In the genomic region with DNA sequence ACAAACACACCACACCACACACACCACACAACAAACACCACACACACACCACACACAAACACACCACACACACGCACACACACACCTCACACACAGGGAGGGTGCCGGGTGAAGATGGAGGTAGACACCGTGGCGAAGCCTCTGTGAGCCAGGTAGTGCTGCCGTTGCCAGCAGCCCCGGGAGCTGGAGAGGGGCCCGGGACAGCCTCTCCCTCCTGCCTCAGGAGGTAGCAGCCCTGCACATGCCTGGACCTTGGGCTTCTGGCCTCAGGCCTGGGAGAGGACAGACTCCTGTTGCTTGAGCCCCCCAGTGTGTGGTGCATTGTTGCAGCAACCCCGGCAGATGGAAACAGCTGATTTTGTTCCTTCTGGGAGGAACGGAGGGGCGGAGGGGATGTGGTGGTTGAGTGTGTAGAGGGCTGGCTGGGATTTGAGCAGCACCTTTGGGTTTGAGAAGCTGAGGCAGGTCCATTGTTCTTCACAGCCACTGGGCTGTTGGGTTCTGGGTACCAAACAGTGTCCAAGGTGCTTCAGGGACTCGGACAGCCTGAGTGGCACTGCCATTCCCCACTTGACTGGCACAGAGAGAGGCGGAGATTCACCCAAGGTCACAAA, we compare ENCODE assay signal across 18 cellular contexts.
"Had no signal": no experiment of that assay in that cellular context is flagged by ENCODE, and none has a peak within 500 bp of the region (broad histone marks: within the 10 kb centered on the region; RNA-seq: fewer than 3 reads in every experiment).

No MANE protein-coding gene starts in this region.

- H3K27ac ChIP-seq: colonic mucosa, gastroesophageal sphincter, heart left ventricle had no signal

- H3K36me3 ChIP-seq: colonic mucosa, gastroesophageal sphincter, heart left ventricle had no signal

- H3K4me3 Mint-ChIP-seq: activated B cell treated with CpG ODN at 0.5 μM for 24 hours; activated CD4-positive, alpha-beta memory T cell treated with anti-CD3 and anti-CD28 coated beads for 36 hours; activated T-cell treated with anti-CD3 and anti-CD28 coated beads, Interleukin-2, amount 50 U/mL, for 4 hours; stimulated activated naive B cell treated with anti-CD40 and anti-IgM and Interleukin-4, amounts not matched to agents 10 μg/mL and 1 μg/mL and 100 μg/mL, for 72 hours had no signal

- H3K9me3 Mint-ChIP-seq: activated B cell treated with CpG ODN at 0.5 μM for 24 hours; activated T-cell treated with anti-CD3 and anti-CD28 coated beads, Interleukin-2, amount 50 U/mL, for 4 hours had no signal

- H3K27ac Mint-ChIP-seq: activated B cell treated with CpG ODN at 0.5 μM for 24 hours; activated CD4-positive, alpha-beta memory T cell treated with anti-CD3 and anti-CD28 coated beads for 36 hours; activated naive CD4-positive, alpha-beta T cell treated with anti-CD3 and anti-CD28 coated beads, Interleukin-2, amount 50 U/mL, for 72 hours had no signal

- DNase-seq: activated B cell treated with CpG ODN at 0.5 μM for 24 hours; activated CD4-positive, alpha-beta memory T cell treated with anti-CD3 and anti-CD28 coated beads for 36 hours; activated CD4-positive, alpha-beta T cell treated with anti-CD3 and anti-CD28 coated beads for 4 hours; activated effector memory CD4-positive, alpha-beta T cell treated with Interleukin-2 at 50 U/mL for 16 hours; activated T-cell treated with anti-CD3 and anti-CD28 coated beads, Interleukin-2, amount 50 U/mL, for 4 hours; amniotic stem cell; colonic mucosa; heart left ventricle; kidney glomerular epithelial cell; left ventricle myocardium superior; mesenchymal stem cell; naive thymus-derived CD8-positive, alpha-beta T cell; nucleus accumbens; retina; stimulated activated naive B cell treated with anti-CD40 and anti-IgM and Interleukin-4, amounts not matched to agents 10 μg/mL and 1 μg/mL and 100 μg/mL, for 72 hours had no signal

- H3K36me3 Mint-ChIP-seq: activated CD4-positive, alpha-beta memory T cell treated with anti-CD3 and anti-CD28 coated beads for 36 hours; naive thymus-derived CD8-positive, alpha-beta T cell; stimulated activated naive B cell treated with anti-CD40 and anti-IgM and Interleukin-4, amounts not matched to agents 10 μg/mL and 1 μg/mL and 100 μg/mL, for 72 hours had no signal

- H3K4me3 ChIP-seq: colonic mucosa, gastroesophageal sphincter, heart left ventricle had no signal

- H3K27me3 ChIP-seq: colonic mucosa had no signal

- H3K4me1 ChIP-seq: colonic mucosa, gastroesophageal sphincter, heart left ventricle had no signal

- H3K4me1 Mint-ChIP-seq: activated B cell treated with CpG ODN at 0.5 μM for 24 hours had no signal

- ATAC-seq: activated naive CD4-positive, alpha-beta T cell treated with anti-CD3 and anti-CD28 coated beads, Interleukin-2, amount 50 U/mL, for 72 hours; activated T-cell treated with anti-CD3 and anti-CD28 coated beads, Interleukin-2, amount 50 U/mL, for 4 hours; esophagus mucosa; gastroesophageal sphincter; heart left ventricle; left ventricle myocardium superior; naive thymus-derived CD8-positive, alpha-beta T cell; stimulated activated naive B cell treated with anti-CD40 and anti-IgM and Interleukin-4, amounts not matched to agents 10 μg/mL and 1 μg/mL and 100 μg/mL, for 72 hours had no signal

- H3K9me3 ChIP-seq: colonic mucosa had no signal
